Comparison of ENCODE assay signal across 14 cellular contexts in genomic region chr1:15764269-15764764, GRCh38. TPM values are rescaled to one million over a fixed set of nuclear protein-coding genes. Genes with fewer than 3 reads are reported as not detected.
DNase-seq lines count a peak whose midpoint lies in the region; ATAC-seq, FAIRE-seq and TF ChIP-seq lines count a peak whose summit lies in the region.
"Had no signal": no experiment of that assay in that cellular context is flagged by ENCODE, and none has a peak within 500 bp of the region (broad histone marks: within the 10 kb centered on the region; RNA-seq: fewer than 3 reads in every experiment).

No MANE protein-coding gene starts in this region.

- H2AK9ac ChIP-seq in IMR-90 (replicated peaks; ENCODE audit: low read depth, low read length, poor library complexity), result no peak overlapping the region

- no peak for TF ChIP-seq RAD21 in IMR-90 (IDR thresholded peaks at IDR 0.05; ENCODE audit: low read length)

- H4K20me1 ChIP-seq in IMR-90 (ENCODE audit: insufficient read depth, low read length), result peaks cover 46% of the 10 kb centered on the region

- H4K8ac ChIP-seq in IMR-90 (ENCODE audit: low read depth in 2 of 2, low read length in 2 of 2), result no peak overlapping the region

- no peak overlapping the region for H2BK120ac ChIP-seq in IMR-90 (ENCODE audit: low read depth, low read length)

- H3K56ac ChIP-seq in IMR-90 (ENCODE audit: extremely low read depth, insufficient read depth, low read length), result no peak overlapping the region

- peaks cover 30% of the 10 kb centered on the region for H3K4me1 Mint-ChIP-seq in WTC11
- H3K4me1 Mint-ChIP-seq: activated CD4-positive, alpha-beta T cell treated with anti-CD3 and anti-CD28 coated beads, Interleukin-2, amount 10 ng/mL, durations not matched to agents 24 days and 14 days had no signal

- H3K4me3 ChIP-seq in IMR-90 (ENCODE audit: insufficient read depth, low read depth, low read length), result no peak overlapping the region
- no peak overlapping the region for H3K4me3 ChIP-seq in small intestine (ENCODE audit: low read depth in 1 of 2, low read length in 2 of 2)
- no peak overlapping the region for H3K4me3 ChIP-seq in kidney (ENCODE audit: low read length in 2 of 2)

- POLR2A ChIA-PET in IMR-90 (lab: Charles Lee; ENCODE audit: unreplicated experiment), result no interaction called here
- POLR2A ChIA-PET in WTC11 (lab: Charles Lee), result no interaction called here

- TF ChIP-seq CTCF in IMR-90 (conservative IDR thresholded peaks at IDR 0.05; ENCODE audit: low read depth, low read length) (no peak), WTC11 (IDR thresholded peaks at IDR 0.05) (no peak), kidney (IDR thresholded peaks at IDR 0.05; ENCODE audit: borderline replicate concordance, extremely low read depth, insufficient read depth) (no peak)

- no peak overlapping the region for H2BK5ac ChIP-seq in IMR-90 (ENCODE audit: low read depth, low read length, poor library complexity, severe bottlenecking)

- ATAC-seq in IMR-90 (ENCODE audit: low read depth) (no peak), WTC11 (no peak)

- H3K4me1 ChIP-seq in IMR-90 (ENCODE audit: control insufficient read depth, insufficient read depth, low read length) (peaks cover 11% of the 10 kb centered on the region), small intestine (ENCODE audit: control insufficient read depth in 2 of 2, insufficient read depth in 1 of 2, low read depth in 1 of 2, low read length in 1 of 2) (peaks cover 4 to 5% of the 10 kb centered on the region in 2 donors), kidney (ENCODE audit: control insufficient read depth in 1 of 2, insufficient read depth in 1 of 2, low read depth in 1 of 2, low read length in 2 of 2) (peaks cover 0 to 9% of the 10 kb centered on the region in 2 donors)

- no peak overlapping the region for H2BK20ac ChIP-seq in IMR-90 (ENCODE audit: low read depth, low read length)

- H3K27me3 ChIP-seq in IMR-90 (ENCODE audit: control insufficient read depth, insufficient read depth, low read length), result no peaks in the 10 kb centered on the region
- H3K27me3 ChIP-seq in small intestine (ENCODE audit: control insufficient read depth in 2 of 2, insufficient read depth in 2 of 2, low read length in 2 of 2), result no peaks in the 10 kb centered on the region

- no peaks in the 10 kb centered on the region for H3K9me3 Mint-ChIP-seq in WTC11
- H3K9me3 Mint-ChIP-seq: activated CD4-positive, alpha-beta T cell treated with anti-CD3 and anti-CD28 coated beads, Interleukin-2, amount 10 ng/mL, durations not matched to agents 24 days and 14 days; CD4-positive, CD25-positive, alpha-beta regulatory T cell; IgD-negative memory B cell; T-helper 1 cell treated with Interleukin-12 subunit alpha and Interleukin-12 subunit beta and Interleukin-4 antibody, amounts not matched to agents 30 μg/mL and 1 μg/mL, for 36 hours had no signal

- no CpG with 5 or more reads among the region's 10 CpGs for WGBS in IMR-90 (ENCODE audit: extremely low coverage in 2 of 2, insufficient read length in 1 of 2), 2 experiments
- WGBS in small intestine, 3 donors, result 13 to 43% (median 30%) methylated on average over 10 of the region's 10 CpGs

- intact Hi-C loops in IMR-90 (cut with micrococcal nuclease), result no loop called here
- intact Hi-C loops in kidney (cut with DNase I), result no loop called here

- H3K27ac Mint-ChIP-seq in WTC11, result peak overlapping the region; percentile 91
- H3K27ac Mint-ChIP-seq: activated CD4-positive, alpha-beta T cell treated with anti-CD3 and anti-CD28 coated beads, Interleukin-2, amount 10 ng/mL, durations not matched to agents 24 days and 14 days; IgD-negative memory B cell; T-helper 1 cell treated with Interleukin-12 subunit alpha and Interleukin-12 subunit beta and Interleukin-4 antibody, amounts not matched to agents 30 μg/mL and 1 μg/mL, for 36 hours had no signal

- BruUV-seq in IMR-90 (replicated peaks; lab: Mats Ljungman, UMichigan), result no TSS peak

- no peak for TF ChIP-seq POLR2A in IMR-90 (IDR thresholded peaks at IDR 0.05; ENCODE audit: low read depth, low read length)

- no peak overlapping the region for H3K4me3 Mint-ChIP-seq in WTC11
- H3K4me3 Mint-ChIP-seq: activated CD4-positive, alpha-beta T cell treated with anti-CD3 and anti-CD28 coated beads, Interleukin-2, amount 10 ng/mL, durations not matched to agents 24 days and 14 days; CD4-positive, CD25-positive, alpha-beta regulatory T cell; IgD-negative memory B cell; T-helper 1 cell treated with Interleukin-12 subunit alpha and Interleukin-12 subunit beta and Interleukin-4 antibody, amounts not matched to agents 30 μg/mL and 1 μg/mL, for 36 hours had no signal

- H3K9me1 ChIP-seq in IMR-90 (ENCODE audit: insufficient read depth, low read length), result peaks cover 17% of the 10 kb centered on the region

- H3K14ac ChIP-seq in IMR-90 (replicated peaks; ENCODE audit: low read depth, low read length), result no peak overlapping the region

- no peak overlapping the region; the same call in 1 of the 2 replicates for H2AK5ac ChIP-seq in IMR-90 (ENCODE audit: low read depth, low read length)

- H3K23ac ChIP-seq in IMR-90 (ENCODE audit: low read depth, low read length), result no peak overlapping the region

- CTCF ChIA-PET in IMR-90 (lab: Yijun Ruan, JAX) (no interaction called here), WTC11 (lab: Charles Lee) (interaction anchor here (1.3 kb wide), 1 partner anchor 23 kb away, joined by 6 read pairs; no protein-coding TSS in a partner anchor)

- H3K9ac ChIP-seq in IMR-90 (ENCODE audit: low read depth, low read length), result no peak overlapping the region
- H3K9ac ChIP-seq in kidney (ENCODE audit: low read length in 2 of 2), result no peak overlapping the region

- no peak overlapping the region for H3K4me2 ChIP-seq in IMR-90 (ENCODE audit: low read depth, low read length)

- peaks cover 43% of the 10 kb centered on the region for H3K36me3 ChIP-seq in IMR-90 (ENCODE audit: control insufficient read depth, insufficient read depth, low read length)
- peaks cover 5 to 17% of the 10 kb centered on the region in 2 donors for H3K36me3 ChIP-seq in small intestine (ENCODE audit: control insufficient read depth in 2 of 2, insufficient read depth in 2 of 2, low read length in 2 of 2)
- peaks cover 0 to 6% of the 10 kb centered on the region in 2 donors for H3K36me3 ChIP-seq in kidney (ENCODE audit: control insufficient read depth in 1 of 2, insufficient read depth in 2 of 2, low read length in 2 of 2)

- peaks cover 27 to 54% of the 10 kb centered on the region in 2 experiments for H3K79me1 ChIP-seq in IMR-90 (ENCODE audit: low read depth in 1 of 2, low read length in 2 of 2)

- peaks cover 37% of the 10 kb centered on the region for H3K36me3 Mint-ChIP-seq in WTC11
- H3K36me3 Mint-ChIP-seq: CD4-positive, CD25-positive, alpha-beta regulatory T cell; IgD-negative memory B cell had no signal

- H3K27me3 Mint-ChIP-seq in WTC11 (ENCODE audit: low read depth), result no peaks in the 10 kb centered on the region

- H2BK15ac ChIP-seq in IMR-90 (ENCODE audit: low read depth, low read length), result no peak overlapping the region

- no peak overlapping the region for H4K5ac ChIP-seq in IMR-90 (ENCODE audit: low read depth, low read length)

- H4K91ac ChIP-seq in IMR-90 (ENCODE audit: insufficient read depth, low read depth, low read length), result no peak overlapping the region

- no peak overlapping the region for H3K27ac ChIP-seq in IMR-90 (ENCODE audit: insufficient read depth, low read length)
- H3K27ac ChIP-seq in small intestine (ENCODE audit: low read depth in 1 of 2, low read length in 1 of 2), result peak overlapping the region; percentile 79 to 89
- no peak overlapping the region for H3K27ac ChIP-seq in kidney (ENCODE audit: low read depth in 2 of 2, low read length in 2 of 2)

- no peak overlapping the region for H3K4ac ChIP-seq in IMR-90 (ENCODE audit: low read depth, low read length)

- H3K9me3 ChIP-seq in IMR-90 (ENCODE audit: control insufficient read depth, insufficient read depth, low read length), result no peaks in the 10 kb centered on the region
- no peaks in the 10 kb centered on the region for H3K9me3 ChIP-seq in small intestine (ENCODE audit: control insufficient read depth, low read depth)
- no peaks in the 10 kb centered on the region for H3K9me3 ChIP-seq in kidney (ENCODE audit: control insufficient read depth in 1 of 2, low read length in 2 of 2)

- dilution Hi-C loops in IMR-90 (cut with HindIII; ENCODE audit: low sequenced_read_pairs, unreplicated experiment), result no loop called here

- no peak for DNase-seq in IMR-90
- no peak for DNase-seq in WTC11 (ENCODE audit: low spot score)
- peak; percentile 52 for DNase-seq in islet precursor cell
- DNase-seq in small intestine, result peak; percentile 99
- DNase-seq in kidney, result no peak
- DNase-seq in activated CD8-positive, alpha-beta memory T cell treated with anti-CD3 and anti-CD28 coated beads, Interleukin-2, amount 50 U/mL, for 4 hours, result no peak
- DNase-seq in DMS79 (lab: John Stamatoyannopoulos, UW), result no peak
- DNase-seq: activated CD4-positive, alpha-beta T cell treated with anti-CD3 and anti-CD28 coated beads, Interleukin-2, amount 10 ng/mL, durations not matched to agents 24 days and 14 days; CD4-positive, CD25-positive, alpha-beta regulatory T cell; NCI-H1694 treated with DMSO at 0.1 percent for 48 hours; retina; stimulated activated CD4-positive, alpha-beta T cell treated with anti-CD3 and anti-CD28 coated beads, Interleukin-4, amount 100 ng/mL, for 24 hours had no signal

- FAIRE-seq in small intestine (lab: Jason Lieb, UNC), result no peak
- no peak for FAIRE-seq in kidney (lab: Jason Lieb, UNC)

- H2AFZ ChIP-seq in IMR-90 (replicated peaks; ENCODE audit: low read length, poor library complexity), result peak overlapping the region; percentile 2

- in situ Hi-C loops in IMR-90 (cut with MboI; ENCODE audit: low sequenced_read_pairs), result no loop called here

- H3K18ac ChIP-seq in IMR-90 (ENCODE audit: low read depth, low read length), result no peak overlapping the region

RNA-seq across cellular contexts. Expression of gene FBLIM1, which starts 5.7 kb away (rescaled TPM):
- total RNA-seq in IMR-90 (2012; rRNA removed) (43.6 and 52.2 TPM in 2 replicates), WTC11 (2021) (70.9 to 78.3 TPM (median 76.6 TPM) in 3 replicates), kidney (89.3 TPM)
- polyA plus RNA-seq in IMR-90 (2012; rRNA removed) (140 and 159 TPM in 2 replicates), small intestine (100 to 1,000 TPM in 2 of 3 donors, 10 to 100 TPM in 1; 76.2 to 371 (median 218) TPM), kidney (ENCODE audit: insufficient read depth, low read depth, low replicate concordance) (16.6 TPM)
- polyA plus RNA-seq in IMR-90 (2012; cell fraction: cytosol; rRNA removed), result 157 and 164 TPM in 2 replicates
- polyA plus RNA-seq in IMR-90 (2012; cell fraction: nucleus; rRNA removed; ENCODE audit: low replicate concordance), result 95.1 and 141 TPM in 2 replicates
- total RNA-seq: activated CD4-positive, alpha-beta T cell treated with anti-CD3 and anti-CD28 coated beads, Interleukin-2, amount 10 ng/mL, durations not matched to agents 24 days and 14 days; CD4-positive, CD25-positive, alpha-beta regulatory T cell had no signal
- polyA plus RNA-seq: IgD-negative memory B cell had no signal

RNA-seq across cellular contexts. Expression of gene TMEM82, which starts 22.0 kb away (rescaled TPM):
- total RNA-seq in IMR-90 (2012; rRNA removed) (not detected in 2 replicates), WTC11 (2021) (0.48 to 1.4 TPM (median 0.94 TPM) in 3 replicates), kidney (2.0 TPM)
- polyA plus RNA-seq in IMR-90 (2012; rRNA removed) (not detected in 2 replicates), small intestine (10 to 100 TPM; 27.0 to 61.3 (median 45.9) TPM), kidney (ENCODE audit: insufficient read depth, low read depth, low replicate concordance) (25.4 TPM)
- polyA plus RNA-seq in IMR-90 (2012; cell fraction: cytosol; rRNA removed), result not detected in 2 replicates
- not detected in 2 replicates for polyA plus RNA-seq in IMR-90 (2012; cell fraction: nucleus; rRNA removed; ENCODE audit: low replicate concordance)
- total RNA-seq: activated CD4-positive, alpha-beta T cell treated with anti-CD3 and anti-CD28 coated beads, Interleukin-2, amount 10 ng/mL, durations not matched to agents 24 days and 14 days; CD4-positive, CD25-positive, alpha-beta regulatory T cell had no signal
- polyA plus RNA-seq: CD4-positive, CD25-positive, alpha-beta regulatory T cell; IgD-negative memory B cell had no signal

RNA-seq across cellular contexts. Expression of gene SLC25A34, which starts 28.3 kb away (rescaled TPM):
- total RNA-seq in IMR-90 (2012; rRNA removed), result under 0.01 TPM in 1 of 2 replicates, not detected in the other
- 0.72 and 1.1 TPM in 2 replicates for polyA plus RNA-seq in IMR-90 (2012; rRNA removed)
- polyA plus RNA-seq in IMR-90 (2012; cell fraction: cytosol; rRNA removed), result 0.08 and 0.45 TPM in 2 replicates
- 5.3 and 9.5 TPM in 2 replicates for polyA plus RNA-seq in IMR-90 (2012; cell fraction: nucleus; rRNA removed; ENCODE audit: low replicate concordance)
- 0.82 to 2.0 TPM (median 1.1 TPM) in 3 replicates for total RNA-seq in WTC11 (2021)
- polyA plus RNA-seq in small intestine, result 10 to 100 TPM; 10.4 to 51.2 (median 39.2) TPM
- total RNA-seq in kidney, result 1.5 TPM
- 12.2 TPM for polyA plus RNA-seq in kidney (ENCODE audit: insufficient read depth, low read depth, low replicate concordance)
- polyA plus RNA-seq: CD4-positive, CD25-positive, alpha-beta regulatory T cell; IgD-negative memory B cell had no signal

RNA-seq across cellular contexts. Expression of gene UQCRHL, which starts 43.1 kb away (rescaled TPM):
- total RNA-seq in IMR-90 (2012; rRNA removed), result 1.4 and 2.8 TPM in 2 replicates
- polyA plus RNA-seq in IMR-90 (2012; rRNA removed), result 2.4 and 2.6 TPM in 2 replicates
- 0.44 and 0.71 TPM in 2 replicates for polyA plus RNA-seq in IMR-90 (2012; cell fraction: cytosol; rRNA removed)
- polyA plus RNA-seq in IMR-90 (2012; cell fraction: nucleus; rRNA removed; ENCODE audit: low replicate concordance), result 0.13 and 1.4 TPM in 2 replicates
- total RNA-seq in WTC11 (2021), result 2.6 to 3.8 TPM (median 2.7 TPM) in 3 replicates
- 1 to 10 TPM; 2.7 to 4.7 (median 3.8) TPM for polyA plus RNA-seq in small intestine
- 0.91 TPM for total RNA-seq in kidney
- polyA plus RNA-seq in kidney (ENCODE audit: insufficient read depth, low read depth, low replicate concordance), result 11.8 TPM

Comparison
In these comparisons a context has a peak if more than half of its experiments do, and no peak if none do; other contexts are left out.
1. DNase-seq: peak in islet precursor cell (single experiment) and small intestine (single experiment); none in IMR-90 (single experiment), WTC11 (single experiment), kidney (single experiment), activated CD8-positive, alpha-beta memory T cell treated with anti-CD3 and anti-CD28 coated beads, Interleukin-2, amount 50 U/mL, for 4 hours (single experiment) and DMS79 (single experiment).
2. H3K27ac ChIP-seq: peak in small intestine (2 of 2); none in IMR-90 (single experiment) and kidney (0 of 2).